In genomic region chr5:76714771-76715483, GRCh38 we compare ENCODE assay signal across 8 cellular contexts. TPM values are rescaled to one million over a fixed set of nuclear protein-coding genes. Genes with fewer than 3 reads are reported as not detected.
A peak's percentile ranks its signal among the peaks of the same experiment; 100 is the strongest.
DNase-seq lines count a peak whose midpoint lies in the region; ATAC-seq and TF ChIP-seq lines count a peak whose summit lies in the region.

No MANE protein-coding gene starts in this region.

- H3K36me3 ChIP-seq in NT2/D1 (ENCODE audit: insufficient read depth, insufficient read length, low read length) = no peaks in the 10 kb centered on the region
- no peaks in the 10 kb centered on the region for H3K36me3 ChIP-seq in lower lobe of right lung
- H3K36me3 ChIP-seq in transverse colon = no peaks in the 10 kb centered on the region

- no peak for TF ChIP-seq POLR2A in transverse colon (IDR thresholded peaks at IDR 0.05)

- DNase-seq in NT2/D1 (ENCODE audit: low read depth, low spot score) = no peak
- no peak for DNase-seq in central memory CD8-positive, alpha-beta T cell (ENCODE audit: low spot score in 2 of 2)
- DNase-seq in lower lobe of right lung = no peak
- DNase-seq in transverse colon = peak; percentile 21
- no peak for DNase-seq in AML-193 (lab: John Stamatoyannopoulos, UW)

- H3K9me3 Mint-ChIP-seq in central memory CD8-positive, alpha-beta T cell = no peaks in the 10 kb centered on the region

- TF ChIP-seq CTCF in lower lobe of right lung (IDR thresholded peaks at IDR 0.05) (no peak), transverse colon (IDR thresholded peaks at IDR 0.05) (no peak)

- in situ Hi-C loops in transverse colon (cut with MboI; ENCODE audit: low pct_ligation_motif_present in 1 of 4, low pct_unique_long_range_greater_than_20kb in 1 of 4, low sequenced_read_pairs in 3 of 4) = loop anchor here in 1 of 4 donors (10.0 kb wide), 1 partner anchor 60 kb away; no protein-coding TSS in a partner anchor

- H3K9me3 ChIP-seq in NT2/D1 (ENCODE audit: insufficient read depth, low read length) = no peaks in the 10 kb centered on the region
- no peaks in the 10 kb centered on the region for H3K9me3 ChIP-seq in lower lobe of right lung
- no peaks in the 10 kb centered on the region for H3K9me3 ChIP-seq in transverse colon

- TF ChIP-seq EP300 in transverse colon (IDR thresholded peaks at IDR 0.05; ENCODE audit: low read depth) = no peak

- peaks cover 8% of the 10 kb centered on the region for H3K36me3 Mint-ChIP-seq in central memory CD8-positive, alpha-beta T cell (ENCODE audit: insufficient read depth)

- peak overlapping the region; percentile 92 for H3K4me3 Mint-ChIP-seq in central memory CD8-positive, alpha-beta T cell

- peak; percentile 3 for ATAC-seq in GM18861 (IDR thresholded peaks at IDR 0.05; ENCODE audit: unreplicated experiment)
- peak; percentile 10 for ATAC-seq in central memory CD8-positive, alpha-beta T cell (replicated peaks; ENCODE audit: extremely low read depth, poor library complexity, severe bottlenecking)
- peak; percentile 54 to 56 for ATAC-seq in lower lobe of right lung
- ATAC-seq in HG03095 (IDR thresholded peaks at IDR 0.05; ENCODE audit: unreplicated experiment) = no peak
- no peak for ATAC-seq in HG03469 (IDR thresholded peaks at IDR 0.05; ENCODE audit: unreplicated experiment)

- H3K27me3 ChIP-seq in NT2/D1 (ENCODE audit: insufficient read depth, insufficient read length) (peaks cover 22% of the 10 kb centered on the region), lower lobe of right lung (ENCODE audit: low read depth) (peaks cover 33% of the 10 kb centered on the region), transverse colon (peaks cover 31% of the 10 kb centered on the region)

- peaks cover 56% of the 10 kb centered on the region for H3K4me1 Mint-ChIP-seq in central memory CD8-positive, alpha-beta T cell

- peak overlapping the region; percentile 56 for H3K9ac ChIP-seq in NT2/D1 (ENCODE audit: insufficient read length, low read depth)

- H3K27ac ChIP-seq in lower lobe of right lung (peak overlapping the region; percentile 79), transverse colon (peak overlapping the region in 3 of 4 donors; percentile 55 to 67 (median 65))

- H3K27me3 Mint-ChIP-seq in central memory CD8-positive, alpha-beta T cell = no peaks in the 10 kb centered on the region

- H3K4me1 ChIP-seq in NT2/D1 (ENCODE audit: insufficient read depth, insufficient read length) (no peaks in the 10 kb centered on the region), lower lobe of right lung (peaks cover 26% of the 10 kb centered on the region), transverse colon (peaks cover 0 to 22% (median 5%) of the 10 kb centered on the region in 4 donors)

- peak overlapping the region; percentile 94 for H3K27ac Mint-ChIP-seq in central memory CD8-positive, alpha-beta T cell (ENCODE audit: low read depth)

- intact Hi-C loops in lower lobe of right lung (cut with DNase I) = no loop called here
- intact Hi-C loops in transverse colon (cut with DNase I; ENCODE audit: low total_unique reads) = no loop called here

- WGBS in transverse colon (ENCODE audit: low coverage in 1 of 2), 2 donors = 25% methylated on average over 52 of the region's 52 CpGs; no CpG with 5 or more reads in 1 of the 2 donors

- H3K4me3 ChIP-seq in NT2/D1 (ENCODE audit: insufficient read length, low read depth) = peak overlapping the region; percentile 41
- peak overlapping the region; percentile 72 for H3K4me3 ChIP-seq in lower lobe of right lung
- H3K4me3 ChIP-seq in transverse colon = peak overlapping the region; percentile 55 to 92 (median 77)

RNA-seq across cellular contexts. Expression of gene F2R, which starts 1.0 kb away (rescaled TPM):
- 18.6 TPM for total RNA-seq in lower lobe of right lung
- 10 to 100 TPM in 1 of 4 donors, 1 to 10 TPM in 2, under 1 TPM in 1; 0.75 to 10.7 (median 6.8) TPM for total RNA-seq in transverse colon

Comparison
In these comparisons a context has a peak if more than half of its experiments do, and no peak if none do; other contexts are left out.
1. ATAC-seq: peak in GM18861 (single experiment), central memory CD8-positive, alpha-beta T cell (single experiment) and lower lobe of right lung (2 of 2); none in HG03095 (single experiment) and HG03469 (single experiment).
2. Peak in every context shown above with its lines, with median percentiles within 50 percentile points of each other: H3K4me3 ChIP-seq.